ENCODE assay signal across 1 cellular context in the genomic region with DNA sequence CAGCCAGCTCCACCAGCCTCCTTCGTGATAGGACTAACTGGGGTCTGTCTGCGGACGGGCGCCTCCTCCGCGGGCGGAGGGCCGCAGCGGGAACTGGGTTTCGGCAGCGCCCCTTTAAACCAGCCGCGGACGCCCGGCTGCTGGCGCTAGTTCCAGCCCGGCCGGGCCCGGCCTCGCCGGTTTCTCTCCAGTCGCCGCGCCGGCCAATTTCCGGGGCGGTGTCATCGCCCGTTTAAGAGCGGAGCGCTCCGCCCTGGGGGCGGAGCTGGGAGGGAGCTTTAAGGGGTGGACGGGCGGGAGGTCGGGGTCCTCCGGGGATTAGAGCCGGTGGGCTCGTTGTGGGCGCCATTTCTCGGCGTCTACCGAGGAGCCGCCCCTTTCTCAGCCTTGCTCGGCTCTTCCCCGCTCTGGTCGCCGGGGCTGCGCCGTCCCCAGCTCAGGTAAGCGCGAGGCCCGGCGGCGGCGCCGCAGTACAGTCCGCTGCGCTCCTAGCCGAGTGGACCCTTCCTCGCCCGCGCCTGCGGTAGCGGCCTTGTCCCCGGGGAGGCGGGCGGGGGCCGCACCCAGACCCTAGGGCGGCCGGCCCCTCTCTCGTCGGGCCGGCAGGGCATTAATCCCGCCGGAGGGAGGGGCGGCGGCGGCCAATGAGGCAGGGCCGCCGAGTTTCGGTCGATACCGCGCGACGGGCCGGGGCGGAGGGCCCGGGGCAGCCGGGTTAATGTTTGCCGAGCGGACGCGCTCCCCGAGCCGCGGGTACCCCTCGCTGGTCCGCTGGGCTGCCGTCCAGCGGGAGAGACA.
TF ChIP-seq lines count a peak whose summit lies in the region.

Gene EPB41L5 (plus strand): TSS at position 307 of the 798 bp plus-strand sequence. CDS start 6,008 bp downstream, outside the sequence.

TF ChIP-seq in HepG2, 621 proteins besides CTCF, POLR2A, EP300 and RAD21 (continued from another document and continues in another):
- TF ChIP-seq ZNF746 (CRISPR knock-in tag; IDR thresholded peaks at IDR 0.05) (peak; percentile 88), GLI4 (CRISPR knock-in tag; IDR thresholded peaks at IDR 0.05; ENCODE audit: borderline replicate concordance) (peak; percentile 90; the same call in 1 of the 2 replicates), TARDBP (CRISPR knock-in tag; IDR thresholded peaks at IDR 0.05) (peak; percentile 73), MLXIP (CRISPR knock-in tag; IDR thresholded peaks at IDR 0.05; ENCODE audit: borderline replicate concordance) (peak; percentile 75), HNRNPH1 (optimal IDR thresholded peaks at IDR 0.05; ENCODE audit: low read depth, low read length) (peak; percentile 84), ZNF644 (CRISPR knock-in tag; IDR thresholded peaks at IDR 0.05; ENCODE audit: low read depth) (no peak; the same call in 1 of the 2 replicates), FOXJ3 (CRISPR knock-in tag; IDR thresholded peaks at IDR 0.05; ENCODE audit: borderline replicate concordance) (no peak), ZNF570 (CRISPR knock-in tag; IDR thresholded peaks at IDR 0.05; ENCODE audit: borderline replicate concordance) (no peak; the same call in 1 of the 2 replicates), ZNF230 (CRISPR knock-in tag; IDR thresholded peaks at IDR 0.05) (peak; percentile 98; the same call in 1 of the 2 replicates), ZFP36L1 (CRISPR knock-in tag; IDR thresholded peaks at IDR 0.05) (peak; percentile 75), ZFP62 (CRISPR knock-in tag; IDR thresholded peaks at IDR 0.05) (no peak), ZNF337 (CRISPR knock-in tag; IDR thresholded peaks at IDR 0.05; ENCODE audit: borderline replicate concordance, low read depth) (no peak), TAF1 (CRISPR knock-in tag; IDR thresholded peaks at IDR 0.05) (peak; percentile 91), CHD2 (IDR thresholded peaks at IDR 0.05; ENCODE audit: low read depth, low read length) (0 out of 2 replicates have a peak, but pooled peaks have one; percentile 27), KLF11 (CRISPR knock-in tag; IDR thresholded peaks at IDR 0.05) (no peak; the same call in 1 of the 2 replicates), FUBP1 (CRISPR knock-in tag; IDR thresholded peaks at IDR 0.05; ENCODE audit: borderline replicate concordance) (no peak), SPEN (CRISPR knock-in tag; IDR thresholded peaks at IDR 0.05; ENCODE audit: low read depth) (peak; percentile 89), CREM (IDR thresholded peaks at IDR 0.05) (0 out of 2 replicates have a peak, but pooled peaks have one; percentile 3), CREM (CRISPR knock-in tag; IDR thresholded peaks at IDR 0.05) (no peak), TBX3 (IDR thresholded peaks at IDR 0.05; ENCODE audit: borderline replicate concordance) (no peak), ZNF276 (CRISPR knock-in tag; IDR thresholded peaks at IDR 0.05; ENCODE audit: low read depth) (peak; percentile 79; the same call in 1 of the 2 replicates), ZFP36L2 (CRISPR knock-in tag; IDR thresholded peaks at IDR 0.05) (no peak), ARID3A (IDR thresholded peaks at IDR 0.05; ENCODE audit: low read depth, low read length) (peak; percentile 7; the same call in 1 of the 2 replicates), ZNF253 (CRISPR knock-in tag; IDR thresholded peaks at IDR 0.05; ENCODE audit: borderline replicate concordance) (no peak; the same call in none of the 2 replicates), ZNF451 (CRISPR knock-in tag; IDR thresholded peaks at IDR 0.05) (peak; percentile 92; the same call in 1 of the 2 replicates), RFX5 (IDR thresholded peaks at IDR 0.05; ENCODE audit: low read depth, low read length) (no peak), GTF2F1 (IDR thresholded peaks at IDR 0.05; ENCODE audit: low read length) (no peak), ARID5B (CRISPR knock-in tag; IDR thresholded peaks at IDR 0.05) (peak; percentile 65), ZNF839 (CRISPR knock-in tag; IDR thresholded peaks at IDR 0.05; ENCODE audit: borderline replicate concordance) (peak; percentile 86; the same call in 1 of the 2 replicates), SP1 (IDR thresholded peaks at IDR 0.05) (no peak), SP1 (CRISPR knock-in tag; IDR thresholded peaks at IDR 0.05) (peak; percentile 83), CREB3 (CRISPR knock-in tag; IDR thresholded peaks at IDR 0.05) (peak; percentile 93; the same call in 1 of the 2 replicates), TGIF2 (CRISPR knock-in tag; IDR thresholded peaks at IDR 0.05) (no peak), MAFF (IDR thresholded peaks at IDR 0.05; ENCODE audit: low read depth, low read length) (no peak), ZNF569 (CRISPR knock-in tag; IDR thresholded peaks at IDR 0.05; ENCODE audit: borderline replicate concordance) (no peak), FOXA3 (CRISPR knock-in tag; IDR thresholded peaks at IDR 0.05) (peak; percentile 43; the same call in 1 of the 2 replicates)
- TF ChIP-seq, protein P1, sequence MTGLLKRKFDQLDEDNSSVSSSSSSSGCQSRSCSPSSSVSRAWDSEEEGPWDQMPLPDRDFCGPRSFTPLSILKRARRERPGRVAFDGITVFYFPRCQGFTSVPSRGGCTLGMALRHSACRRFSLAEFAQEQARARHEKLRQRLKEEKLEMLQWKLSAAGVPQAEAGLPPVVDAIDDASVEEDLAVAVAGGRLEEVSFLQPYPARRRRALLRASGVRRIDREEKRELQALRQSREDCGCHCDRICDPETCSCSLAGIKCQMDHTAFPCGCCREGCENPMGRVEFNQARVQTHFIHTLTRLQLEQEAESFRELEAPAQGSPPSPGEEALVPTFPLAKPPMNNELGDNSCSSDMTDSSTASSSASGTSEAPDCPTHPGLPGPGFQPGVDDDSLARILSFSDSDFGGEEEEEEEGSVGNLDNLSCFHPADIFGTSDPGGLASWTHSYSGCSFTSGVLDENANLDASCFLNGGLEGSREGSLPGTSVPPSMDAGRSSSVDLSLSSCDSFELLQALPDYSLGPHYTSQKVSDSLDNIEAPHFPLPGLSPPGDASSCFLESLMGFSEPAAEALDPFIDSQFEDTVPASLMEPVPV (CRISPR knock-in tag; IDR thresholded peaks at IDR 0.05), result peak; percentile 95
- TF ChIP-seq, protein P2, sequence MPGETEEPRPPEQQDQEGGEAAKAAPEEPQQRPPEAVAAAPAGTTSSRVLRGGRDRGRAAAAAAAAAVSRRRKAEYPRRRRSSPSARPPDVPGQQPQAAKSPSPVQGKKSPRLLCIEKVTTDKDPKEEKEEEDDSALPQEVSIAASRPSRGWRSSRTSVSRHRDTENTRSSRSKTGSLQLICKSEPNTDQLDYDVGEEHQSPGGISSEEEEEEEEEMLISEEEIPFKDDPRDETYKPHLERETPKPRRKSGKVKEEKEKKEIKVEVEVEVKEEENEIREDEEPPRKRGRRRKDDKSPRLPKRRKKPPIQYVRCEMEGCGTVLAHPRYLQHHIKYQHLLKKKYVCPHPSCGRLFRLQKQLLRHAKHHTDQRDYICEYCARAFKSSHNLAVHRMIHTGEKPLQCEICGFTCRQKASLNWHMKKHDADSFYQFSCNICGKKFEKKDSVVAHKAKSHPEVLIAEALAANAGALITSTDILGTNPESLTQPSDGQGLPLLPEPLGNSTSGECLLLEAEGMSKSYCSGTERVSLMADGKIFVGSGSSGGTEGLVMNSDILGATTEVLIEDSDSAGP (CRISPR knock-in tag; IDR thresholded peaks at IDR 0.05; ENCODE audit: borderline replicate concordance), result peak; percentile 94; the same call in 1 of the 2 replicates
